Comparison of ENCODE assay signal across 10 cellular contexts in genomic region chr3:2097641-2098191, GRCh38. TPM values are rescaled to one million over a fixed set of nuclear protein-coding genes. Genes with fewer than 3 reads are reported as not detected.
A peak's percentile ranks its signal among the peaks of the same experiment; 100 is the strongest.
DNase-seq lines count a peak whose midpoint lies in the region; ATAC-seq and TF ChIP-seq lines count a peak whose summit lies in the region.
"Had no signal": no experiment of that assay in that cellular context is flagged by ENCODE, and none has a peak within 500 bp of the region (broad histone marks: within the 10 kb centered on the region; RNA-seq: fewer than 3 reads in every experiment).

No MANE protein-coding gene starts in this region.

- peak overlapping the region; percentile 73 for H3K4me3 Mint-ChIP-seq in mesothelial cell of epicardium
- H3K4me3 Mint-ChIP-seq: effector memory CD8-positive, alpha-beta T cell had no signal

- no peaks in the 10 kb centered on the region for H3K27me3 ChIP-seq in tibial nerve
- H3K27me3 ChIP-seq in spleen (replicated peaks in 1 of 7) = peaks cover 0 to 71% (median 29%) of the 10 kb centered on the region in 7 donors

- no peak for TF ChIP-seq EP300 in tibial nerve (IDR thresholded peaks at IDR 0.05)

- WGBS in tibial nerve, 2 donors = 10 to 11% methylated on average over 18 of the region's 18 CpGs
- 10 to 21% (median 13%) methylated on average over 18 of the region's 18 CpGs for WGBS in spleen, 5 donors

- peak overlapping the region; percentile 59 to 85 (median 68) for H3K4me3 ChIP-seq in tibial nerve
- H3K4me3 ChIP-seq in spleen = peak overlapping the region in 1 of 8 donors; percentile 64

- peak overlapping the region; percentile 86 for H3K27ac Mint-ChIP-seq in mesothelial cell of epicardium
- H3K27ac Mint-ChIP-seq: effector memory CD8-positive, alpha-beta T cell had no signal

- TF ChIP-seq CTCF in mesothelial cell of epicardium (IDR thresholded peaks at IDR 0.05; ENCODE audit: unreplicated experiment) (no peak), tibial nerve (IDR thresholded peaks at IDR 0.05) (no peak), spleen (IDR thresholded peaks at IDR 0.05 in 8 of 11, conservative IDR thresholded peaks at IDR 0.05 in 3 of 11) (no peak)

- no peaks in the 10 kb centered on the region for H3K36me3 Mint-ChIP-seq in mesothelial cell of epicardium

- H3K27ac ChIP-seq in tibial nerve (peak overlapping the region in 2 of 4 donors; percentile 73 to 89), spleen (no peak overlapping the region)

- H3K4me1 ChIP-seq in tibial nerve = peaks cover 0 to 40% (median 6%) of the 10 kb centered on the region in 4 donors
- H3K4me1 ChIP-seq in spleen = peaks cover 0 to 24% (median 10%) of the 10 kb centered on the region in 6 donors

- H3K9me3 Mint-ChIP-seq in mesothelial cell of epicardium = peaks cover 4% of the 10 kb centered on the region

- intact Hi-C loops in spleen (cut with DNase I; ENCODE audit: low total_unique reads) = no loop called here

- H3K9me3 ChIP-seq in tibial nerve (no peaks in the 10 kb centered on the region), spleen (no peaks in the 10 kb centered on the region)

- no peak for ATAC-seq in GM21528 (IDR thresholded peaks at IDR 0.05; ENCODE audit: low FRiP score, unreplicated experiment)
- ATAC-seq: effector memory CD8-positive, alpha-beta T cell had no signal

- peaks cover 46% of the 10 kb centered on the region for H3K27me3 Mint-ChIP-seq in mesothelial cell of epicardium (ENCODE audit: low read depth)

- DNase-seq in NCI-H345 (lab: John Stamatoyannopoulos, UW) (peak; percentile 10), NCI-H345 treated with DMSO at 0.1 percent for 48 hours (lab: John Stamatoyannopoulos, UW; ENCODE audit: unreplicated experiment) (no peak), cerebellum (ENCODE audit: low spot score) (peak; percentile 28), mesothelial cell of epicardium (ENCODE audit: low spot score in 2 of 2, unreplicated experiment in 2 of 2) (peak in 1 of 2 experiments; percentile 50), tibial nerve (ENCODE audit: low spot score in 2 of 2) (no peak), activated T-cell treated with anti-CD3 and anti-CD28 coated beads for 4 hours (no peak), spleen (no peak)
- DNase-seq: effector memory CD8-positive, alpha-beta T cell had no signal

- peaks cover 42% of the 10 kb centered on the region for H3K4me1 Mint-ChIP-seq in mesothelial cell of epicardium

- no peak for TF ChIP-seq POLR2A in tibial nerve (IDR thresholded peaks at IDR 0.05)
- no peak for TF ChIP-seq POLR2A in spleen (IDR thresholded peaks at IDR 0.05)

- H3K36me3 ChIP-seq in tibial nerve (no peaks in the 10 kb centered on the region), spleen (no peaks in the 10 kb centered on the region)

RNA-seq across cellular contexts. Expression of gene CNTN4, which starts 0.9 kb away (rescaled TPM):
- 57.6 TPM for total RNA-seq in cerebellum
- total RNA-seq in mesothelial cell of epicardium = 67.0 to 73.8 TPM (median 68.9 TPM) in 3 replicates
- total RNA-seq in tibial nerve = 100 to 1,000 TPM in 1 of 4 donors, 10 to 100 TPM in 3; 47.7 to 106 (median 83.3) TPM
- 1 to 10 TPM; 1.0 to 4.3 (median 1.7) TPM for total RNA-seq in spleen
- under 1 TPM; 0.20 to 0.61 (median 0.56) TPM for polyA plus RNA-seq in spleen
- polyA plus RNA-seq: AG04450 had no signal

Comparison
In these comparisons a context has a peak if more than half of its experiments do, and no peak if none do; other contexts are left out.
1. DNase-seq: peak in NCI-H345 (single experiment) and cerebellum (single experiment); none in NCI-H345 treated with DMSO at 0.1 percent for 48 hours (single experiment), tibial nerve (0 of 2), activated T-cell treated with anti-CD3 and anti-CD28 coated beads for 4 hours (single experiment) and spleen (single experiment).
2. RNA of gene CNTN4, which starts 0.9 kb away (total RNA-seq): 47.7 to 106 TPM in tibial nerve, 67.0 to 73.8 TPM in mesothelial cell of epicardium and 57.6 TPM in cerebellum (single experiment); 1.0 to 4.3 TPM in spleen; every median in the first group is over 4 times any median in the second.